Comparison of ENCODE assay signal across 11 cellular contexts in genomic region chr20:36506253-36506652, GRCh38. TPM values are rescaled to one million over a fixed set of nuclear protein-coding genes. Genes with fewer than 3 reads are reported as not detected.
A peak's percentile ranks its signal among the peaks of the same experiment; 100 is the strongest.
DNase-seq lines count a peak whose midpoint lies in the region; ATAC-seq and TF ChIP-seq lines count a peak whose summit lies in the region.
"Had no signal": no experiment of that assay in that cellular context is flagged by ENCODE, and none has a peak within 500 bp of the region (broad histone marks: within the 10 kb centered on the region; RNA-seq: fewer than 3 reads in every experiment).

No MANE protein-coding gene starts in this region.

- no peak overlapping the region for H3K27ac Mint-ChIP-seq in activated CD4-positive, alpha-beta T cell treated with anti-CD3 and anti-CD28 coated beads, Interleukin-2, amount 10 ng/mL, durations not matched to agents 24 days and 14 days
- H3K27ac Mint-ChIP-seq in activated T-helper 17 cell treated with anti-CD3 and anti-CD28 coated beads, Interleukin-2, amount 50 U/mL, for 72 hours = peak overlapping the region; percentile 37
- no peak overlapping the region for H3K27ac Mint-ChIP-seq in progenitor cell of endocrine pancreas

- intact Hi-C loops in activated CD4-positive, alpha-beta T cell treated with anti-CD3 and anti-CD28 coated beads, Interleukin-2, amount 10 ng/mL, durations not matched to agents 24 days and 14 days (cut with micrococcal nuclease) = loop anchor here (1.0 kb wide), 1 partner anchor 99 kb away; the partner anchor contains the start of gene RAB5IF

- H3K9me3 Mint-ChIP-seq in activated CD4-positive, alpha-beta T cell treated with anti-CD3 and anti-CD28 coated beads, Interleukin-2, amount 10 ng/mL, durations not matched to agents 24 days and 14 days = no peaks in the 10 kb centered on the region
- H3K9me3 Mint-ChIP-seq in activated T-helper 17 cell treated with anti-CD3 and anti-CD28 coated beads, Interleukin-2, amount 50 U/mL, for 72 hours = no peaks in the 10 kb centered on the region
- no peaks in the 10 kb centered on the region for H3K9me3 Mint-ChIP-seq in progenitor cell of endocrine pancreas (ENCODE audit: low read depth)

- TF ChIP-seq CTCF in LNCAP (IDR thresholded peaks at IDR 0.05) = peak; percentile 23; the same call in 1 of the 2 replicates
- peak; percentile 23 for TF ChIP-seq CTCF in progenitor cell of endocrine pancreas (IDR thresholded peaks at IDR 0.05; ENCODE audit: unreplicated experiment)

- H3K36me3 Mint-ChIP-seq in activated CD4-positive, alpha-beta T cell treated with anti-CD3 and anti-CD28 coated beads, Interleukin-2, amount 10 ng/mL, durations not matched to agents 24 days and 14 days (ENCODE audit: low read depth) = peaks cover 15% of the 10 kb centered on the region
- H3K36me3 Mint-ChIP-seq in activated T-helper 17 cell treated with anti-CD3 and anti-CD28 coated beads, Interleukin-2, amount 50 U/mL, for 72 hours (ENCODE audit: low read depth) = peaks cover 73% of the 10 kb centered on the region
- H3K36me3 Mint-ChIP-seq in progenitor cell of endocrine pancreas (ENCODE audit: insufficient read depth) = peaks cover 13% of the 10 kb centered on the region

- no peak overlapping the region for H3K4me3 Mint-ChIP-seq in activated CD4-positive, alpha-beta T cell treated with anti-CD3 and anti-CD28 coated beads, Interleukin-2, amount 10 ng/mL, durations not matched to agents 24 days and 14 days
- no peak overlapping the region for H3K4me3 Mint-ChIP-seq in activated T-helper 17 cell treated with anti-CD3 and anti-CD28 coated beads, Interleukin-2, amount 50 U/mL, for 72 hours
- no peak overlapping the region for H3K4me3 Mint-ChIP-seq in progenitor cell of endocrine pancreas (ENCODE audit: low read depth)

- H3K4me1 Mint-ChIP-seq in activated CD4-positive, alpha-beta T cell treated with anti-CD3 and anti-CD28 coated beads, Interleukin-2, amount 10 ng/mL, durations not matched to agents 24 days and 14 days = peaks cover 10% of the 10 kb centered on the region
- H3K4me1 Mint-ChIP-seq in activated T-helper 17 cell treated with anti-CD3 and anti-CD28 coated beads, Interleukin-2, amount 50 U/mL, for 72 hours = peaks cover 5% of the 10 kb centered on the region
- no peaks in the 10 kb centered on the region for H3K4me1 Mint-ChIP-seq in progenitor cell of endocrine pancreas (ENCODE audit: low read depth)

- DNase-seq in activated CD4-positive, alpha-beta T cell treated with anti-CD3 and anti-CD28 coated beads, Interleukin-2, amount 10 ng/mL, durations not matched to agents 24 days and 14 days = peak; percentile 66
- no peak for DNase-seq in activated CD4-positive, alpha-beta T cell treated with anti-CD3 and anti-CD28 coated beads, Interleukin-2, amount 50 U/mL, for 1 hour
- DNase-seq in progenitor cell of endocrine pancreas (ENCODE audit: low spot score, unreplicated experiment) (no peak), DMS153 treated with DMSO at 0.1 percent for 48 hours (lab: John Stamatoyannopoulos, UW; ENCODE audit: unreplicated experiment) (no peak)
- DNase-seq: activated CD4-positive, alpha-beta T cell treated with anti-CD3 and anti-CD28 coated beads, Interleukin-2, amount 50 U/mL, for 4 hours; dorsolateral prefrontal cortex; mucosa of descending colon had no signal

- H3K27me3 Mint-ChIP-seq in activated CD4-positive, alpha-beta T cell treated with anti-CD3 and anti-CD28 coated beads, Interleukin-2, amount 10 ng/mL, durations not matched to agents 24 days and 14 days = no peaks in the 10 kb centered on the region
- no peaks in the 10 kb centered on the region for H3K27me3 Mint-ChIP-seq in activated T-helper 17 cell treated with anti-CD3 and anti-CD28 coated beads, Interleukin-2, amount 50 U/mL, for 72 hours
- H3K27me3 Mint-ChIP-seq in progenitor cell of endocrine pancreas = no peaks in the 10 kb centered on the region

- peak; percentile 33 for ATAC-seq in activated T-helper 17 cell treated with anti-CD3 and anti-CD28 coated beads, Interleukin-2, amount 50 U/mL, for 72 hours (replicated peaks)
- ATAC-seq in HG02885 (IDR thresholded peaks at IDR 0.05; ENCODE audit: poor library complexity, unreplicated experiment) = no peak
- ATAC-seq in activated CD4-positive, CD25-positive, alpha-beta regulatory T cell treated with anti-CD3 and anti-CD28 coated beads, Interleukin-2, amount 50 U/mL, for 24 hours = no peak
- ATAC-seq: mucosa of descending colon had no signal

RNA-seq across cellular contexts. Expression of gene MYL9, which starts 35.1 kb away (rescaled TPM):
- total RNA-seq in activated CD4-positive, alpha-beta T cell treated with anti-CD3 and anti-CD28 coated beads, Interleukin-2, amount 10 ng/mL, durations not matched to agents 24 days and 14 days = 0.14 and 0.33 TPM in 2 replicates
- total RNA-seq in activated T-helper 17 cell treated with anti-CD3 and anti-CD28 coated beads, Interleukin-2, amount 50 U/mL, for 72 hours = 10 to 100 TPM in 1 of 2 donors, 1 to 10 TPM in 1; 4.4 to 10.1 TPM
- 31.0 and 46.0 TPM in 2 replicates for total RNA-seq in progenitor cell of endocrine pancreas
